8 cellular contexts compared by ENCODE assay signal in genomic region chr16:13923703-13924298, GRCh38. TPM values are rescaled to one million over a fixed set of nuclear protein-coding genes. Genes with fewer than 3 reads are reported as not detected.
A peak's percentile ranks its signal among the peaks of the same experiment; 100 is the strongest.
DNase-seq lines count a peak whose midpoint lies in the region; ATAC-seq and TF ChIP-seq lines count a peak whose summit lies in the region.

No MANE protein-coding gene starts in this region.

- H3K4me3 ChIP-seq in body of pancreas: no peak overlapping the region
- H3K4me3 ChIP-seq in liver (ENCODE audit: low read depth in 1 of 3, low read length in 3 of 3): no peak overlapping the region
- no peak overlapping the region for H3K4me3 ChIP-seq in WERI-Rb-1 (ENCODE audit: low read depth, low read length)

- no peak overlapping the region for H3K9ac ChIP-seq in liver (ENCODE audit: low read depth in 1 of 2, low read length in 2 of 2)

- DNase-seq in GM10266 (ENCODE audit: extremely low spot score) (peak; percentile 37), NCI-H2196 (lab: John Stamatoyannopoulos, UW; ENCODE audit: unreplicated experiment) (peak; percentile 75), body of pancreas (no peak), activated gamma-delta T cell (lab: John Stamatoyannopoulos, UW) (no peak), WERI-Rb-1 (no peak)

- TF ChIP-seq POLR2A in body of pancreas (IDR thresholded peaks at IDR 0.05): no peak

- no peaks in the 10 kb centered on the region for H3K27me3 ChIP-seq in body of pancreas
- no peaks in the 10 kb centered on the region for H3K27me3 ChIP-seq in liver (ENCODE audit: control insufficient read depth in 4 of 4, insufficient read depth in 4 of 4, low read length in 3 of 4)
- no peaks in the 10 kb centered on the region for H3K27me3 ChIP-seq in WERI-Rb-1 (ENCODE audit: insufficient read depth, low read depth, severe bottlenecking)

- 38 to 42% methylated on average over 4 of the region's 4 CpGs for WGBS in body of pancreas, 2 donors
- 46% methylated on average over 4 of the region's 4 CpGs for WGBS in liver

- H3K36me3 ChIP-seq in body of pancreas (replicated peaks in 1 of 2; ENCODE audit: insufficient read depth in 1 of 2, low read depth in 2 of 2) (no peaks in the 10 kb centered on the region), liver (ENCODE audit: control insufficient read depth in 4 of 4, insufficient read depth in 3 of 4, low read depth in 1 of 4, low read length in 3 of 4) (peaks cover 2 to 11% (median 6%) of the 10 kb centered on the region in 4 donors), WERI-Rb-1 (peaks cover 30% of the 10 kb centered on the region)

- H3K4me1 ChIP-seq in body of pancreas (peaks cover 30% of the 10 kb centered on the region), liver (ENCODE audit: control insufficient read depth in 4 of 4, insufficient read depth in 4 of 4, low read length in 3 of 4) (peaks cover 9 to 22% (median 16%) of the 10 kb centered on the region in 4 donors)

- peak; percentile 90 to 91 for TF ChIP-seq RAD21 in liver (IDR thresholded peaks at IDR 0.05)

- peak; percentile 75 for TF ChIP-seq CTCF in 22Rv1 (IDR thresholded peaks at IDR 0.05)
- TF ChIP-seq CTCF in GM10266 (IDR thresholded peaks at IDR 0.05; ENCODE audit: control insufficient read depth, insufficient read depth, low read depth, missing control alignments): no peak
- peak; percentile 27 to 80 (median 72) for TF ChIP-seq CTCF in body of pancreas (IDR thresholded peaks at IDR 0.05)
- peak; percentile 48 for TF ChIP-seq CTCF in liver (IDR thresholded peaks at IDR 0.05; ENCODE audit: low read depth, low read length, missing input control)
- TF ChIP-seq CTCF in WERI-Rb-1 (IDR thresholded peaks at IDR 0.05; ENCODE audit: low read depth, low read length): no peak

- H3K27ac ChIP-seq in 22Rv1 (no peak overlapping the region), body of pancreas (no peak overlapping the region), liver (ENCODE audit: low read depth in 1 of 2, low read length in 2 of 2) (no peak overlapping the region), WERI-Rb-1 (no peak overlapping the region)

- H3K9me3 ChIP-seq in body of pancreas (no peaks in the 10 kb centered on the region), liver (ENCODE audit: control insufficient read depth in 4 of 4, low read length in 3 of 4) (no peaks in the 10 kb centered on the region), WERI-Rb-1 (ENCODE audit: severe bottlenecking) (no peaks in the 10 kb centered on the region)

- ATAC-seq in body of pancreas (no peak), HG03439 (IDR thresholded peaks at IDR 0.05; ENCODE audit: unreplicated experiment) (no peak)

- intact Hi-C loops in body of pancreas (cut with DNase I): loop anchor here (5.0 to 10.0 kb wide), 2 partner anchors 81 to 358 kb away; no protein-coding TSS in a partner anchor

TF ChIP-seq in liver, 16 proteins besides CTCF, POLR2A, EP300 and RAD21:
- TF ChIP-seq JUND (IDR thresholded peaks at IDR 0.05) (no peak), NR2F2 (IDR thresholded peaks at IDR 0.05) (no peak), FOXA1 (IDR thresholded peaks at IDR 0.05) (no peak), SP1 (IDR thresholded peaks at IDR 0.05) (no peak), YY1 (IDR thresholded peaks at IDR 0.05) (no peak), EGR1 (IDR thresholded peaks at IDR 0.05; ENCODE audit: low read depth in 2 of 2) (no peak)
- TF ChIP-seq, protein P1, sequence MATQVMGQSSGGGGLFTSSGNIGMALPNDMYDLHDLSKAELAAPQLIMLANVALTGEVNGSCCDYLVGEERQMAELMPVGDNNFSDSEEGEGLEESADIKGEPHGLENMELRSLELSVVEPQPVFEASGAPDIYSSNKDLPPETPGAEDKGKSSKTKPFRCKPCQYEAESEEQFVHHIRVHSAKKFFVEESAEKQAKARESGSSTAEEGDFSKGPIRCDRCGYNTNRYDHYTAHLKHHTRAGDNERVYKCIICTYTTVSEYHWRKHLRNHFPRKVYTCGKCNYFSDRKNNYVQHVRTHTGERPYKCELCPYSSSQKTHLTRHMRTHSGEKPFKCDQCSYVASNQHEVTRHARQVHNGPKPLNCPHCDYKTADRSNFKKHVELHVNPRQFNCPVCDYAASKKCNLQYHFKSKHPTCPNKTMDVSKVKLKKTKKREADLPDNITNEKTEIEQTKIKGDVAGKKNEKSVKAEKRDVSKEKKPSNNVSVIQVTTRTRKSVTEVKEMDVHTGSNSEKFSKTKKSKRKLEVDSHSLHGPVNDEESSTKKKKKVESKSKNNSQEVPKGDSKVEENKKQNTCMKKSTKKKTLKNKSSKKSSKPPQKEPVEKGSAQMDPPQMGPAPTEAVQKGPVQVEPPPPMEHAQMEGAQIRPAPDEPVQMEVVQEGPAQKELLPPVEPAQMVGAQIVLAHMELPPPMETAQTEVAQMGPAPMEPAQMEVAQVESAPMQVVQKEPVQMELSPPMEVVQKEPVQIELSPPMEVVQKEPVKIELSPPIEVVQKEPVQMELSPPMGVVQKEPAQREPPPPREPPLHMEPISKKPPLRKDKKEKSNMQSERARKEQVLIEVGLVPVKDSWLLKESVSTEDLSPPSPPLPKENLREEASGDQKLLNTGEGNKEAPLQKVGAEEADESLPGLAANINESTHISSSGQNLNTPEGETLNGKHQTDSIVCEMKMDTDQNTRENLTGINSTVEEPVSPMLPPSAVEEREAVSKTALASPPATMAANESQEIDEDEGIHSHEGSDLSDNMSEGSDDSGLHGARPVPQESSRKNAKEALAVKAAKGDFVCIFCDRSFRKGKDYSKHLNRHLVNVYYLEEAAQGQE (IDR thresholded peaks at IDR 0.05): no peak
- TF ChIP-seq, protein P2, sequence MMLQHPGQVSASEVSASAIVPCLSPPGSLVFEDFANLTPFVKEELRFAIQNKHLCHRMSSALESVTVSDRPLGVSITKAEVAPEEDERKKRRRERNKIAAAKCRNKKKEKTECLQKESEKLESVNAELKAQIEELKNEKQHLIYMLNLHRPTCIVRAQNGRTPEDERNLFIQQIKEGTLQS (IDR thresholded peaks at IDR 0.05): no peak

RNA-seq across cellular contexts. Expression of gene ERCC4, which starts 3.8 kb away (rescaled TPM):
- 1 to 10 TPM; 9.2 to 9.9 TPM for total RNA-seq in body of pancreas
- 1 to 10 TPM; 3.6 to 6.1 TPM for total RNA-seq in liver
- 10 to 100 TPM in 1 of 2 donors, 1 to 10 TPM in 1; 1.6 to 11.1 TPM for polyA plus RNA-seq in liver

Comparison
In these comparisons a context has a peak if more than half of its experiments do, and no peak if none do; other contexts are left out.
1. CTCF ChIP-seq: peak in 22Rv1 (single experiment), body of pancreas (7 of 7) and liver (single experiment); none in GM10266 (single experiment) and WERI-Rb-1 (single experiment).
2. DNase-seq: peak in GM10266 (single experiment) and NCI-H2196 (single experiment); none in body of pancreas (0 of 4), activated gamma-delta T cell (single experiment) and WERI-Rb-1 (single experiment).